In genomic region chr16:16037970-16038369, GRCh38 we compare ENCODE assay signal across 28 cellular contexts.
"Had no signal": no experiment of that assay in that cellular context is flagged by ENCODE, and none has a peak within 500 bp of the region (broad histone marks: within the 10 kb centered on the region; RNA-seq: fewer than 3 reads in every experiment).

No MANE protein-coding gene starts in this region.

- H3K27me3 Mint-ChIP-seq: activated CD4-positive, alpha-beta memory T cell treated with anti-CD3 and anti-CD28 coated beads, Interleukin-2, amount 10 ng/mL, durations not matched to agents 7 days and 5 days; activated naive CD4-positive, alpha-beta T cell treated with anti-CD3 and anti-CD28 coated beads, Interleukin-2, amount 10 ng/mL, durations not matched to agents 7 days and 5 days; T-helper 17 cell had no signal

- ATAC-seq: body of pancreas, PC-3, T-helper 17 cell, WTC11 had no signal

- H3K4me3 Mint-ChIP-seq: activated CD4-positive, alpha-beta memory T cell treated with anti-CD3 and anti-CD28 coated beads, Interleukin-2, amount 10 ng/mL, durations not matched to agents 7 days and 5 days; activated naive CD4-positive, alpha-beta T cell treated with anti-CD3 and anti-CD28 coated beads, Interleukin-2, amount 10 ng/mL, durations not matched to agents 7 days and 5 days; T-helper 17 cell; WTC11 had no signal

- H3K27ac Mint-ChIP-seq: activated CD4-positive, alpha-beta memory T cell treated with anti-CD3 and anti-CD28 coated beads, Interleukin-2, amount 10 ng/mL, durations not matched to agents 7 days and 5 days; activated naive CD4-positive, alpha-beta T cell treated with anti-CD3 and anti-CD28 coated beads, Interleukin-2, amount 10 ng/mL, durations not matched to agents 7 days and 5 days; T-helper 17 cell; WTC11 had no signal

- H3K27ac ChIP-seq: ascending aorta, body of pancreas, coronary artery, KMS-11 had no signal

- DNase-seq: activated CD4-positive, alpha-beta memory T cell treated with anti-CD3 and anti-CD28 coated beads, Interleukin-2, amount 10 ng/mL, durations not matched to agents 7 days and 5 days; activated CD4-positive, alpha-beta T cell treated with anti-CD3 and anti-CD28 coated beads for 1 hour; activated CD4-positive, alpha-beta T cell treated with anti-CD3 and anti-CD28 coated beads, Interleukin-2, amount 50 U/mL, for 1 hour; activated CD8-positive, alpha-beta memory T cell treated with anti-CD3 and anti-CD28 coated beads, Interleukin-2, amount 50 U/mL, for 48 hours; activated gamma-delta T cell; activated naive CD4-positive, alpha-beta T cell treated with anti-CD3 and anti-CD28 coated beads, Interleukin-2, amount 10 ng/mL, durations not matched to agents 7 days and 5 days; activated T-cell treated with anti-CD3 and anti-CD28 coated beads, Interleukin-2, amount 50 U/mL, for 1 hour; amniotic stem cell; body of pancreas; central memory CD4-positive, alpha-beta T cell; MG63; MV-4-11; NCI-H1092 treated with DMSO at 0.1 percent for 48 hours; NCI-H1417 treated with DMSO at 0.1 percent for 48 hours; NCI-H1694; NCI-H2029; NCI-H2107; NCI-H2171 treated with DMSO at 0.1 percent for 48 hours; NCI-H226; NCI-H510A; PC-3; SHP77; T-helper 17 cell; T-helper 9 cell had no signal

- H3K9me3 Mint-ChIP-seq: activated CD4-positive, alpha-beta memory T cell treated with anti-CD3 and anti-CD28 coated beads, Interleukin-2, amount 10 ng/mL, durations not matched to agents 7 days and 5 days; activated naive CD4-positive, alpha-beta T cell treated with anti-CD3 and anti-CD28 coated beads, Interleukin-2, amount 10 ng/mL, durations not matched to agents 7 days and 5 days; WTC11 had no signal
